Comparison of ENCODE assay signal across 1 cellular context in the genomic region with DNA sequence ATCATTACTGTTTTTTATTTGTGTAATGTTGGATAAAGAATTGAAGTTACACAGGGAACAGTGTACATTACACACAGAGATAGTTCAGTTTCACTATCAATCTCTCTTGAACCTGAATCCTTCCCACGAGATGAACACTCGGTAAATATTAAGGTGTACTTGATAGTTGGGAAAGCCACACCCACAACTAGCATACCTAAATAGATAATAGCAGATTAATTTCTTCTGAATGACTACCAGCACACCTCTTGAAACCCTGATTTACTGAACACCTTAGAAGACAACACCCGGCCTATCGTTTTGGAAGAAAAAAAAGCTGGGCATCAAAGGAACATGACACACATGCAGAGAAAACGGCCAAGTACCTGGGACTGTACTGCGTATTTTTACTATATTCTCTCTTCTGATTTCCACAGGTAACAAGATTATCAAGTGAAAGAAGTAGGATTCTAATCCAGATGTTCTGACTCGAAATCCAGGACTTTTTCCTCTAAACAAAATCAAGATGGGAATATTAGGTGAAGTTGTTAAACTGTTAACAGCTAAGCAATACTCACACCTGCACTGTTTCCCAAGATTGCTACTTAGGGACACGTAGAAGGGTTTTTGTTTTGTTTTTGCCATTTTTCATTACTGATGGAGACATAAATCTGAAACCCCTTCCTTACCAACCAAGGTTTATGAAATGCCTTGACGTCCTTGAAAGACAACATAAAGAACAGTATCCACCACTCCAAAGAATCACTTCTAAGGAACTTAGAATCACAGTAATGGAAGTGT.
TF ChIP-seq lines count a peak whose summit lies in the region.

No MANE protein-coding gene starts in this region.

TF ChIP-seq in H1, 55 proteins besides CTCF, POLR2A, EP300 and RAD21:
- TF ChIP-seq NRF1 (IDR thresholded peaks at IDR 0.05; ENCODE audit: low read depth, low read length) (no peak), TBP (IDR thresholded peaks at IDR 0.05; ENCODE audit: low read depth, low read length) (no peak), MAFK (IDR thresholded peaks at IDR 0.05; ENCODE audit: low read depth, low read length) (no peak), FOSL1 (IDR thresholded peaks at IDR 0.05; ENCODE audit: insufficient read depth, low read depth, low read length) (no peak), SP1 (IDR thresholded peaks at IDR 0.05; ENCODE audit: low read depth, low read length) (no peak), GTF2F1 (IDR thresholded peaks at IDR 0.05; ENCODE audit: borderline replicate concordance, low read depth, low read length) (no peak), RNF2 (IDR thresholded peaks at IDR 0.05; ENCODE audit: borderline replicate concordance, low read depth, low read length, missing control alignments, poor library complexity, severe bottlenecking) (no peak), SRF (IDR thresholded peaks at IDR 0.05; ENCODE audit: low read depth, low read length) (no peak), KDM1A (IDR thresholded peaks at IDR 0.05; ENCODE audit: borderline replicate concordance, low read length) (no peak), NANOG (IDR thresholded peaks at IDR 0.05; ENCODE audit: insufficient read depth, low read depth, low read length, poor library complexity, severe bottlenecking) (no peak), POLR2AphosphoS5 (IDR thresholded peaks at IDR 0.05; ENCODE audit: low read depth, low read length) (no peak), CREB1 (IDR thresholded peaks at IDR 0.05) (no peak), PHF8 (conservative IDR thresholded peaks at IDR 0.05; ENCODE audit: low read depth, low read length) (no peak), CTBP2 (IDR thresholded peaks at IDR 0.05; ENCODE audit: borderline replicate concordance, insufficient read depth, insufficient read length, low read length) (no peak)
